Comparison of ENCODE assay signal across 29 cellular contexts in the genomic region with DNA sequence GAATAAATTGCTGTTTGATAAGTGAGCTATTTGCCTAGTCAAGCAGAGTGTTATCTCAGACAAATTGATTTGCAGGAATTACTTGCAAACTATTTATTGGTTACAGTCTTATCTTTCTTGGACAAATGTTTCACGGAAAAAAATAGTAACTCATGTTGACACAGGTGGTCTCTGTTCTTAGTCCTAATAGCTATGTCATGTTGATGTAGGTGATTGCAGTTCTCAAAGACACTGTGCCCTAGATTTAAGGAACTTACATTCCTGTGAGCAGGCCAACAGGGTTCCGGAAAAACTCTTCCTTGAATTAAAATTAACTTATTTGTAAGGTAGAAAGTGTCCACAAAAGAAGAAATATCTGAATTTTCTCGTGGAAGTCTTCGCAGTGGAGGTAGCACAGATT.
"Had no signal": no experiment of that assay in that cellular context is flagged by ENCODE, and none has a peak within 500 bp of the region (broad histone marks: within the 10 kb centered on the region; RNA-seq: fewer than 3 reads in every experiment).

No MANE protein-coding gene starts in this region.

- FAIRE-seq: urothelium cell line had no signal

- H3K4me1 ChIP-seq: stomach, suprapubic skin, testis, thyroid gland, tibial artery, tibial nerve, transverse colon, upper lobe of left lung, upper lobe of right lung, uterus, vagina had no signal

- H3K27ac ChIP-seq: stomach, suprapubic skin, testis, thoracic aorta, thyroid gland, tibial artery, tibial nerve, transverse colon, upper lobe of left lung, upper lobe of right lung, uterus, vagina had no signal

- H3K36me3 ChIP-seq: stomach, suprapubic skin, thoracic aorta, thyroid gland, tibial artery, tibial nerve, transverse colon, upper lobe of left lung, upper lobe of right lung, uterus, vagina had no signal

- H3K36me3 Mint-ChIP-seq: stimulated activated effector memory CD8-positive, alpha-beta T cell treated with anti-CD3 and anti-CD28 coated beads, Interleukin-12 subunit alpha, Interleukin-12 subunit beta, amount 100 ng/mL, for 72 hours; stimulated activated memory B cell treated with anti-CD40 and anti-IgM and Interleukin-4, amounts not matched to agents 10 μg/mL and 1 μg/mL and 100 μg/mL, for 72 hours; stimulated activated naive B cell treated with anti-CD40 and anti-IgM and Interleukin-4, amounts not matched to agents 10 μg/mL and 1 μg/mL and 100 μg/mL, for 72 hours; type B pancreatic cell had no signal

- H3K27me3 ChIP-seq: stomach, suprapubic skin, testis, thyroid gland, tibial artery, tibial nerve, transverse colon, upper lobe of left lung, upper lobe of right lung, uterus, vagina had no signal

- H3K4me3 ChIP-seq: stomach, suprapubic skin, testis, thoracic aorta, thyroid gland, tibial artery, tibial nerve, transverse colon, upper lobe of left lung, upper lobe of right lung, uterus, vagina had no signal

- H3K27me3 Mint-ChIP-seq: stimulated activated memory B cell treated with anti-CD40 and anti-IgM and Interleukin-4, amounts not matched to agents 10 μg/mL and 1 μg/mL and 100 μg/mL, for 72 hours; stimulated activated naive B cell treated with anti-CD40 and anti-IgM and Interleukin-4, amounts not matched to agents 10 μg/mL and 1 μg/mL and 100 μg/mL, for 72 hours; type B pancreatic cell had no signal

- ATAC-seq: stimulated activated effector memory CD8-positive, alpha-beta T cell treated with anti-CD3 and anti-CD28 coated beads, Interleukin-12 subunit alpha, Interleukin-12 subunit beta, amount 100 ng/mL, for 72 hours; stimulated activated naive B cell treated with anti-CD40 and anti-IgM and Interleukin-4, amounts not matched to agents 10 μg/mL and 1 μg/mL and 100 μg/mL, for 72 hours; stimulated activated naive CD8-positive, alpha-beta T cell treated with anti-CD3 and anti-CD28 coated beads, Interleukin-15, amount 100 ng/mL, for 72 hours; stimulated activated naive CD8-positive, alpha-beta T cell treated with anti-CD3 and anti-CD28 coated beads, Interleukin-15, Interleukin-2, amounts not matched to agents 100 U/mL and 50 U/mL, for 24 hours; upper lobe of right lung had no signal

- H3K9me3 Mint-ChIP-seq: stimulated activated effector memory CD8-positive, alpha-beta T cell treated with anti-CD3 and anti-CD28 coated beads, Interleukin-12 subunit alpha, Interleukin-12 subunit beta, amount 100 ng/mL, for 72 hours; stimulated activated memory B cell treated with anti-CD40 and anti-IgM and Interleukin-4, amounts not matched to agents 10 μg/mL and 1 μg/mL and 100 μg/mL, for 72 hours; stimulated activated naive B cell treated with anti-CD40 and anti-IgM and Interleukin-4, amounts not matched to agents 10 μg/mL and 1 μg/mL and 100 μg/mL, for 72 hours; stimulated activated naive CD8-positive, alpha-beta T cell treated with anti-CD3 and anti-CD28 coated beads, Interleukin-15, amount 100 ng/mL, for 72 hours; stimulated activated naive CD8-positive, alpha-beta T cell treated with anti-CD3 and anti-CD28 coated beads, Interleukin-15, Interleukin-2, amounts not matched to agents 100 ng/mL and 50 ng/mL, for 24 hours; type B pancreatic cell had no signal

- DNase-seq: stimulated activated CD4-positive, alpha-beta T cell treated with anti-CD3 and anti-CD28 coated beads, Interleukin-2, amount 100 ng/mL, for 48 hours; stimulated activated CD4-positive, alpha-beta T cell treated with anti-CD3 and anti-CD28 coated beads, Interleukin-4, amount 100 ng/mL, for 1 hour; stimulated activated CD4-positive, alpha-beta T cell treated with anti-CD3 and anti-CD28 coated beads, Interleukin-4, amount 100 ng/mL, for 24 hours; stimulated activated CD4-positive, alpha-beta T cell treated with anti-CD3 and anti-CD28 coated beads, Interleukin-4, amount 100 ng/mL, for 4 hours; stimulated activated CD8-positive, alpha-beta memory T cell treated with anti-CD3 and anti-CD28 coated beads, Interleukin-4, amount 100 ng/mL, for 48 hours; stimulated activated naive B cell treated with anti-CD40 and anti-IgM and Interleukin-4, amounts not matched to agents 10 μg/mL and 1 μg/mL and 100 μg/mL, for 72 hours; stimulated activated naive CD4-positive, alpha-beta T cell; stimulated activated naive CD4-positive, alpha-beta T cell treated with Interleukin-2 at 50 U/mL for 16 hours; stimulated activated naive CD8-positive, alpha-beta T cell treated with anti-CD3 and anti-CD28 coated beads, Interleukin-15, amount 100 ng/mL, for 72 hours; stimulated activated naive CD8-positive, alpha-beta T cell treated with anti-CD3 and anti-CD28 coated beads, Interleukin-15, Interleukin-2, amounts not matched to agents 100 U/mL and 50 U/mL, for 24 hours; stomach; substantia nigra; testis; thyroid gland; tibial artery; transverse colon; trophoblast cell; upper lobe of left lung; upper lobe of right lung; uterus had no signal

- H3K4me1 Mint-ChIP-seq: stimulated activated effector memory CD8-positive, alpha-beta T cell treated with anti-CD3 and anti-CD28 coated beads, Interleukin-12 subunit alpha, Interleukin-12 subunit beta, amount 100 ng/mL, for 72 hours; stimulated activated memory B cell treated with anti-CD40 and anti-IgM and Interleukin-4, amounts not matched to agents 10 μg/mL and 1 μg/mL and 100 μg/mL, for 72 hours; stimulated activated naive B cell treated with anti-CD40 and anti-IgM and Interleukin-4, amounts not matched to agents 10 μg/mL and 1 μg/mL and 100 μg/mL, for 72 hours; stimulated activated naive CD8-positive, alpha-beta T cell treated with anti-CD3 and anti-CD28 coated beads, Interleukin-15, amount 100 ng/mL, for 72 hours had no signal

- H3K9me3 ChIP-seq: stomach, suprapubic skin, testis, thoracic aorta, thyroid gland, tibial artery, tibial nerve, transverse colon, upper lobe of left lung, upper lobe of right lung, uterus, vagina had no signal

- H3K27ac Mint-ChIP-seq: stimulated activated effector memory CD8-positive, alpha-beta T cell treated with anti-CD3 and anti-CD28 coated beads, Interleukin-12 subunit alpha, Interleukin-12 subunit beta, amount 100 ng/mL, for 72 hours; stimulated activated memory B cell treated with anti-CD40 and anti-IgM and Interleukin-4, amounts not matched to agents 10 μg/mL and 1 μg/mL and 100 μg/mL, for 72 hours; stimulated activated naive B cell treated with anti-CD40 and anti-IgM and Interleukin-4, amounts not matched to agents 10 μg/mL and 1 μg/mL and 100 μg/mL, for 72 hours; stimulated activated naive CD8-positive, alpha-beta T cell treated with anti-CD3 and anti-CD28 coated beads, Interleukin-15, amount 100 ng/mL, for 72 hours; stimulated activated naive CD8-positive, alpha-beta T cell treated with anti-CD3 and anti-CD28 coated beads, Interleukin-15, Interleukin-2, amounts not matched to agents 100 ng/mL and 50 ng/mL, for 24 hours; type B pancreatic cell had no signal

- H3K4me3 Mint-ChIP-seq: stimulated activated effector memory CD8-positive, alpha-beta T cell treated with anti-CD3 and anti-CD28 coated beads, Interleukin-12 subunit alpha, Interleukin-12 subunit beta, amount 100 ng/mL, for 72 hours; stimulated activated memory B cell treated with anti-CD40 and anti-IgM and Interleukin-4, amounts not matched to agents 10 μg/mL and 1 μg/mL and 100 μg/mL, for 72 hours; stimulated activated naive B cell treated with anti-CD40 and anti-IgM and Interleukin-4, amounts not matched to agents 10 μg/mL and 1 μg/mL and 100 μg/mL, for 72 hours; stimulated activated naive CD8-positive, alpha-beta T cell treated with anti-CD3 and anti-CD28 coated beads, Interleukin-15, amount 100 ng/mL, for 72 hours; stimulated activated naive CD8-positive, alpha-beta T cell treated with anti-CD3 and anti-CD28 coated beads, Interleukin-15, Interleukin-2, amounts not matched to agents 100 ng/mL and 50 ng/mL, for 24 hours; type B pancreatic cell had no signal
